ENCODE assay signal across 1 cellular context in genomic region chr3:177359601-177360357, GRCh38.
A peak's percentile ranks its signal among the peaks of the same experiment; 100 is the strongest.
TF ChIP-seq lines count a peak whose summit lies in the region.

No MANE protein-coding gene starts in this region.

TF ChIP-seq in HEK293, 187 proteins besides CTCF, POLR2A, EP300 and RAD21 (continued from another document and continues in another):
- TF ChIP-seq ZBTB49 (tag by site-specific recombination; IDR thresholded peaks at IDR 0.05; ENCODE audit: low read depth) (peak; percentile 99), ZNF19 (tag by site-specific recombination; IDR thresholded peaks at IDR 0.05; ENCODE audit: low read depth) (no peak), ZNF704 (tag by site-specific recombination; IDR thresholded peaks at IDR 0.05) (no peak), ZNF645 (tag by site-specific recombination; IDR thresholded peaks at IDR 0.05) (no peak), ZNF274 (IDR thresholded peaks at IDR 0.05; ENCODE audit: low read length) (no peak), ZNF274 (tag by site-specific recombination; IDR thresholded peaks at IDR 0.05; ENCODE audit: borderline replicate concordance) (no peak), ZNF626 (tag by site-specific recombination; IDR thresholded peaks at IDR 0.05) (no peak), GLIS2 (tag by site-specific recombination; IDR thresholded peaks at IDR 0.05) (peak; percentile 81), ZBTB7A (tag by site-specific recombination; IDR thresholded peaks at IDR 0.05; ENCODE audit: low read depth) (peak; percentile 21; the same call in 1 of the 2 replicates), KLF17 (tag by site-specific recombination; IDR thresholded peaks at IDR 0.05) (peak; percentile 96), ZNF211 (tag by site-specific recombination; IDR thresholded peaks at IDR 0.05; ENCODE audit: low read depth) (no peak), ZNF248 (tag by site-specific recombination; IDR thresholded peaks at IDR 0.05) (no peak), ZNF529 (tag by site-specific recombination; IDR thresholded peaks at IDR 0.05; ENCODE audit: insufficient replicate concordance) (no peak), KLF9 (tag by site-specific recombination; IDR thresholded peaks at IDR 0.05; ENCODE audit: low read depth) (peak; percentile 74), ZNF677 (tag by site-specific recombination; IDR thresholded peaks at IDR 0.05) (no peak), ZNF391 (tag by site-specific recombination; IDR thresholded peaks at IDR 0.05; ENCODE audit: borderline replicate concordance, low read depth) (peak; percentile 88; the same call in 1 of the 2 replicates), ZNF488 (tag by site-specific recombination; IDR thresholded peaks at IDR 0.05) (0 out of 2 replicates have a peak, but pooled peaks have one; percentile 17), ZBTB17 (tag by site-specific recombination; IDR thresholded peaks at IDR 0.05) (peak; percentile 75), ZNF292 (tag by site-specific recombination; IDR thresholded peaks at IDR 0.05; ENCODE audit: borderline replicate concordance, low read depth) (no peak), ZNF416 (tag by site-specific recombination; IDR thresholded peaks at IDR 0.05) (no peak), ZNF138 (tag by site-specific recombination; IDR thresholded peaks at IDR 0.05; ENCODE audit: borderline replicate concordance) (no peak), ZEB2 (tag by site-specific recombination; IDR thresholded peaks at IDR 0.05) (peak; percentile 98), ZNF561 (tag by site-specific recombination; IDR thresholded peaks at IDR 0.05; ENCODE audit: borderline replicate concordance) (peak; percentile 83; the same call in 1 of the 2 replicates), ZFP41 (tag by site-specific recombination; IDR thresholded peaks at IDR 0.05; ENCODE audit: borderline replicate concordance) (no peak), ZNF423 (tag by site-specific recombination; IDR thresholded peaks at IDR 0.05) (no peak), ZNF10 (tag by site-specific recombination; IDR thresholded peaks at IDR 0.05) (peak; percentile 84), KLF8 (tag by site-specific recombination; IDR thresholded peaks at IDR 0.05) (peak; percentile 91), ZNF692 (tag by site-specific recombination; IDR thresholded peaks at IDR 0.05) (peak; percentile 74), ZNF571 (tag by site-specific recombination; IDR thresholded peaks at IDR 0.05) (no peak), ZNF530 (tag by site-specific recombination; IDR thresholded peaks at IDR 0.05; ENCODE audit: low read depth) (no peak), SALL2 (tag by site-specific recombination; IDR thresholded peaks at IDR 0.05; ENCODE audit: borderline replicate concordance) (no peak), ZNF600 (tag by site-specific recombination; IDR thresholded peaks at IDR 0.05) (peak; percentile 67; the same call in 1 of the 2 replicates), EGR2 (tag by site-specific recombination; IDR thresholded peaks at IDR 0.05; ENCODE audit: low read depth) (peak; percentile 68), ZFP69B (tag by site-specific recombination; IDR thresholded peaks at IDR 0.05) (no peak; the same call in none of the 2 replicates), ZNF549 (tag by site-specific recombination; IDR thresholded peaks at IDR 0.05) (no peak), ZNF112 (tag by site-specific recombination; IDR thresholded peaks at IDR 0.05) (no peak), ZNF639 (tag by site-specific recombination; IDR thresholded peaks at IDR 0.05) (peak; percentile 89), BCL11A (tag by site-specific recombination; IDR thresholded peaks at IDR 0.05; ENCODE audit: low read depth) (0 out of 2 replicates have a peak, but pooled peaks have one; percentile 22), SP2 (tag by site-specific recombination; IDR thresholded peaks at IDR 0.05) (peak; percentile 37), ZNF157 (tag by site-specific recombination; IDR thresholded peaks at IDR 0.05) (no peak), ZNF280C (tag by site-specific recombination; IDR thresholded peaks at IDR 0.05) (no peak), ZFP3 (tag by site-specific recombination; IDR thresholded peaks at IDR 0.05; ENCODE audit: low read depth) (no peak), BCL11B (tag by site-specific recombination; IDR thresholded peaks at IDR 0.05; ENCODE audit: low read depth) (no peak), ZNF221 (tag by site-specific recombination; IDR thresholded peaks at IDR 0.05; ENCODE audit: borderline replicate concordance) (no peak), ZNF18 (tag by site-specific recombination; IDR thresholded peaks at IDR 0.05) (peak; percentile 76; the same call in 1 of the 2 replicates), OVOL3 (tag by site-specific recombination; IDR thresholded peaks at IDR 0.05) (no peak; the same call in 1 of the 2 replicates), ZNF664 (tag by site-specific recombination; IDR thresholded peaks at IDR 0.05) (no peak), MEIS1 (CRISPR knock-in tag; IDR thresholded peaks at IDR 0.05; ENCODE audit: borderline replicate concordance) (no peak), ZNF266 (tag by site-specific recombination; IDR thresholded peaks at IDR 0.05; ENCODE audit: low read depth) (no peak), PBX3 (CRISPR knock-in tag; IDR thresholded peaks at IDR 0.05) (peak; percentile 64; the same call in 1 of the 2 replicates), AEBP2 (tag by site-specific recombination; IDR thresholded peaks at IDR 0.05; ENCODE audit: borderline replicate concordance) (no peak), ZNF596 (tag by site-specific recombination; IDR thresholded peaks at IDR 0.05) (0 out of 2 replicates have a peak, but pooled peaks have one; percentile 16), ZNF341 (tag by site-specific recombination; IDR thresholded peaks at IDR 0.05; ENCODE audit: low read depth) (peak; percentile 94)
